20 cellular contexts compared by ENCODE assay signal in the genomic region with DNA sequence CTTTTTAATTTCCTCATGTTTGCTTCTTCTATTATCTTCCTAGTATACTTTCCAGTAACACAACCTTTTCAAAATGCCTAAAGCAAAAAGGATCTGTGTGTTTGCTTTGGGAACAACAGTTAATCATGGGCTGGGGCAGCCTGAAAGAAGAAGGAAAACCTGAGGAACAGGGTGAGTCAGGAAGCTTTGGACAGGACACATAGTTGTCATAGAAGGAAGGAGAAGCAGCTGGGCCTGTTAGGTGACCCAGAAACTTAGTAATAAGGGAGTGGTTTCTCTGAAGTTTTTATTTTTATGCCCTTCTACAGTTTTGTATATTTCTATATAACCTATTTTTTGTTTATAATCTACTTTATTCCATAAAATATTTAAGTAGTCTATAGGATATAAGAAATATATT.
A peak's percentile ranks its signal among the peaks of the same experiment; 100 is the strongest.
DNase-seq lines count a peak whose midpoint lies in the region; ATAC-seq and TF ChIP-seq lines count a peak whose summit lies in the region.
"Had no signal": no experiment of that assay in that cellular context is flagged by ENCODE, and none has a peak within 500 bp of the region (broad histone marks: within the 10 kb centered on the region; RNA-seq: fewer than 3 reads in every experiment).

No MANE protein-coding gene starts in this region.

- no peaks in the 10 kb centered on the region for H3K27me3 Mint-ChIP-seq in mesothelial cell of epicardium (ENCODE audit: low read depth)

- H3K4me3 ChIP-seq in colonic mucosa, result no peak overlapping the region
- no peak overlapping the region for H3K4me3 ChIP-seq in vagina
- H3K4me3 ChIP-seq: body of pancreas, coronary artery, HAP-1, right lobe of liver, thoracic aorta had no signal

- H3K27ac ChIP-seq in colonic mucosa (peak overlapping the region; percentile 42), vagina (peak overlapping the region; percentile 7)
- H3K27ac ChIP-seq: body of pancreas, coronary artery, right lobe of liver, thoracic aorta had no signal

- H3K36me3 ChIP-seq in colonic mucosa (no peaks in the 10 kb centered on the region), vagina (no peaks in the 10 kb centered on the region)
- H3K36me3 ChIP-seq: HAP-1, right lobe of liver, thoracic aorta had no signal

- peaks cover 16% of the 10 kb centered on the region for H3K9me3 Mint-ChIP-seq in mesothelial cell of epicardium
- H3K9me3 Mint-ChIP-seq: stimulated activated effector memory CD8-positive, alpha-beta T cell treated with anti-CD3 and anti-CD28 coated beads, Interleukin-12 subunit alpha, Interleukin-12 subunit beta, amount 100 ng/mL, for 72 hours had no signal

- H3K4me1 ChIP-seq in colonic mucosa, result no peaks in the 10 kb centered on the region
- peaks cover 16% of the 10 kb centered on the region for H3K4me1 ChIP-seq in vagina
- H3K4me1 ChIP-seq: HAP-1, right lobe of liver had no signal

- H3K9me3 ChIP-seq in colonic mucosa, result no peaks in the 10 kb centered on the region
- H3K9me3 ChIP-seq in vagina, result no peaks in the 10 kb centered on the region
- H3K9me3 ChIP-seq: body of pancreas, HAP-1, right lobe of liver, thoracic aorta had no signal

- H3K4me3 Mint-ChIP-seq in mesothelial cell of epicardium, result no peak overlapping the region
- H3K4me3 Mint-ChIP-seq: naive thymus-derived CD4-positive, alpha-beta T cell; stimulated activated effector memory CD8-positive, alpha-beta T cell treated with anti-CD3 and anti-CD28 coated beads, Interleukin-12 subunit alpha, Interleukin-12 subunit beta, amount 100 ng/mL, for 72 hours had no signal

- ATAC-seq in GM18498 (IDR thresholded peaks at IDR 0.05; ENCODE audit: unreplicated experiment), result no peak
- ATAC-seq: body of pancreas; naive thymus-derived CD4-positive, alpha-beta T cell; right lobe of liver had no signal

- intact Hi-C loops in colonic mucosa (cut with DNase I) (no loop called here), vagina (cut with DNase I) (no loop called here)

- H3K27ac Mint-ChIP-seq in mesothelial cell of epicardium, result peak overlapping the region; percentile 90
- H3K27ac Mint-ChIP-seq: naive thymus-derived CD4-positive, alpha-beta T cell; stimulated activated effector memory CD8-positive, alpha-beta T cell treated with anti-CD3 and anti-CD28 coated beads, Interleukin-12 subunit alpha, Interleukin-12 subunit beta, amount 100 ng/mL, for 72 hours had no signal

- H3K27me3 ChIP-seq in colonic mucosa, result no peaks in the 10 kb centered on the region
- no peaks in the 10 kb centered on the region for H3K27me3 ChIP-seq in vagina
- H3K27me3 ChIP-seq: body of pancreas, right lobe of liver had no signal

- no peak for TF ChIP-seq POLR2A in vagina (IDR thresholded peaks at IDR 0.05)

- TF ChIP-seq CTCF in colonic mucosa (IDR thresholded peaks at IDR 0.05), result no peak
- TF ChIP-seq CTCF in mesothelial cell of epicardium (IDR thresholded peaks at IDR 0.05; ENCODE audit: unreplicated experiment), result no peak
- no peak for TF ChIP-seq CTCF in vagina (IDR thresholded peaks at IDR 0.05)

- H3K36me3 Mint-ChIP-seq in mesothelial cell of epicardium, result peaks cover 8% of the 10 kb centered on the region
- H3K36me3 Mint-ChIP-seq: naive thymus-derived CD4-positive, alpha-beta T cell; stimulated activated effector memory CD8-positive, alpha-beta T cell treated with anti-CD3 and anti-CD28 coated beads, Interleukin-12 subunit alpha, Interleukin-12 subunit beta, amount 100 ng/mL, for 72 hours had no signal

- peaks cover 26% of the 10 kb centered on the region for H3K4me1 Mint-ChIP-seq in mesothelial cell of epicardium

- DNase-seq in NCI-H69 (lab: John Stamatoyannopoulos, UW), result peak; percentile 33
- DNase-seq in colonic mucosa, result peak; percentile 69
- DNase-seq in mesothelial cell of epicardium (ENCODE audit: low spot score in 2 of 2, unreplicated experiment in 2 of 2), result no peak
- DNase-seq in vagina (ENCODE audit: extremely low spot score in 2 of 2), result no peak
- no peak for DNase-seq in EL
- no peak for DNase-seq in KG1 (lab: John Stamatoyannopoulos, UW)
- DNase-seq: activated CD8-positive, alpha-beta memory T cell treated with anti-CD3 and anti-CD28 coated beads, Interleukin-2, amount 50 U/mL, for 4 hours; body of pancreas; hippocampal formation; naive thymus-derived CD4-positive, alpha-beta T cell; NCI-H1105 treated with DMSO at 0.1 percent for 48 hours; NCI-H526; right lobe of liver; SHP77 treated with DMSO at 0.1 percent for 48 hours; T-helper 1 cell had no signal

- H3K9ac ChIP-seq in colonic mucosa (ENCODE audit: low read depth in 2 of 2, low read length in 2 of 2), result no peak overlapping the region

Comparison
In these comparisons a context has a peak if more than half of its experiments do, and no peak if none do; other contexts are left out.
1. DNase-seq: peak in NCI-H69 (single experiment) and colonic mucosa (single experiment); none in mesothelial cell of epicardium (0 of 2), vagina (0 of 2), EL (single experiment) and KG1 (single experiment).